In genomic region chr1:19811206-19811851, GRCh38 we compare ENCODE assay signal across 8 cellular contexts. TPM values are rescaled to one million over a fixed set of nuclear protein-coding genes. Genes with fewer than 3 reads are reported as not detected.
DNase-seq lines count a peak whose midpoint lies in the region; ATAC-seq and TF ChIP-seq lines count a peak whose summit lies in the region.

No MANE protein-coding gene starts in this region.

- DNase-seq in GM13976 (ENCODE audit: low spot score), result peak; percentile 78
- DNase-seq in OCI-LY7 (ENCODE audit: low spot score), result peak; percentile 42
- DNase-seq in activated T-helper 2 cell treated with anti-CD3 and anti-CD28 coated beads, Interferon-gamma antibody, Interleukin-2, Interleukin-4, amounts not matched to agents 10 μg/mL and 5 μg/mL and 100 μg/mL, durations not matched to agents 14 hours and 24 hours and 36 hours (ENCODE audit: low spot score), result peak; percentile 17
- peak; percentile 32 for DNase-seq in hepatocyte (ENCODE audit: low spot score)
- DNase-seq in stimulated activated CD4-positive, alpha-beta T cell treated with anti-CD3 and anti-CD28 coated beads, Interleukin-4, amount 100 ng/mL, for 4 hours, result peak; percentile 20 to 40
- no peak for DNase-seq in superior temporal gyrus (ENCODE audit: extremely low spot score)
- DNase-seq in retina, result no peak

- no peaks in the 10 kb centered on the region for H3K9me3 ChIP-seq in OCI-LY7 (ENCODE audit: low read length)
- no peaks in the 10 kb centered on the region for H3K9me3 ChIP-seq in hepatocyte (ENCODE audit: low read depth)

- H3K27ac ChIP-seq in OCI-LY7 (ENCODE audit: low read depth, low read length, poor library complexity, severe bottlenecking) (no peak overlapping the region), hepatocyte (no peak overlapping the region)

- no peaks in the 10 kb centered on the region for H3K9me2 ChIP-seq in OCI-LY7 (ENCODE audit: insufficient read depth, low read length)
- no peaks in the 10 kb centered on the region for H3K9me2 ChIP-seq in hepatocyte (replicated peaks; ENCODE audit: insufficient read depth)

- H3K4me3 ChIP-seq in OCI-LY7 (ENCODE audit: low read depth, low read length, poor library complexity, severe bottlenecking) (no peak overlapping the region), hepatocyte (no peak overlapping the region)

- H3K4me2 ChIP-seq in OCI-LY7 (ENCODE audit: low read length) (no peak overlapping the region), hepatocyte (no peak overlapping the region)

- ATAC-seq in HG03521 (IDR thresholded peaks at IDR 0.05; ENCODE audit: unreplicated experiment), result no peak

- intact Hi-C loops in OCI-LY7 (cut with micrococcal nuclease; ENCODE audit: unreplicated experiment), result no loop called here
- intact Hi-C loops in activated T-helper 2 cell treated with anti-CD3 and anti-CD28 coated beads, Interferon-gamma antibody, Interleukin-2, Interleukin-4, amounts not matched to agents 10 μg/mL and 5 μg/mL and 100 μg/mL, durations not matched to agents 14 hours and 24 hours and 36 hours (cut with micrococcal nuclease), result loop anchor here (1.0 to 10.0 kb wide), 3 partner anchors 49 to 147 kb away; partner anchors contain the start of gene HTR6

- H3K4me3 Mint-ChIP-seq in activated T-helper 2 cell treated with anti-CD3 and anti-CD28 coated beads, Interferon-gamma antibody, Interleukin-2, Interleukin-4, amounts not matched to agents 10 μg/mL and 5 μg/mL and 100 μg/mL, durations not matched to agents 14 hours and 24 hours and 36 hours (ENCODE audit: low read depth), result no peak overlapping the region

- H3K9me3 Mint-ChIP-seq in activated T-helper 2 cell treated with anti-CD3 and anti-CD28 coated beads, Interferon-gamma antibody, Interleukin-2, Interleukin-4, amounts not matched to agents 10 μg/mL and 5 μg/mL and 100 μg/mL, durations not matched to agents 14 hours and 24 hours and 36 hours, result no peaks in the 10 kb centered on the region

- H4K20me1 ChIP-seq in OCI-LY7 (ENCODE audit: insufficient read depth, low read length) (no peaks in the 10 kb centered on the region), hepatocyte (ENCODE audit: insufficient read depth, poor library complexity, severe bottlenecking) (no peaks in the 10 kb centered on the region)

- BruUV-seq in OCI-LY7 (replicated peaks; lab: Mats Ljungman, UMichigan), result no TSS peak

- no peaks in the 10 kb centered on the region for H3K36me3 ChIP-seq in OCI-LY7 (ENCODE audit: insufficient read depth, low read length)
- H3K36me3 ChIP-seq in hepatocyte (replicated peaks; ENCODE audit: insufficient read depth, low read depth), result no peaks in the 10 kb centered on the region

- TF ChIP-seq CTCF in GM13976 (IDR thresholded peaks at IDR 0.05; ENCODE audit: borderline replicate concordance, control extremely low read depth, extremely low read depth, insufficient read depth, missing control alignments) (peak; percentile 76), OCI-LY7 (conservative IDR thresholded peaks at IDR 0.05; ENCODE audit: low read length) (peak; percentile 74), hepatocyte (IDR thresholded peaks at IDR 0.05; ENCODE audit: poor library complexity) (peak; percentile 33)

- 71% methylated on average over 5 of the region's 5 CpGs for WGBS in hepatocyte (ENCODE audit: low lambda C conversion rate, missing lambda C conversion rate)

- H3K4me1 Mint-ChIP-seq in activated T-helper 2 cell treated with anti-CD3 and anti-CD28 coated beads, Interferon-gamma antibody, Interleukin-2, Interleukin-4, amounts not matched to agents 10 μg/mL and 5 μg/mL and 100 μg/mL, durations not matched to agents 14 hours and 24 hours and 36 hours (ENCODE audit: low read depth), result no peaks in the 10 kb centered on the region

- H2AFZ ChIP-seq in OCI-LY7 (ENCODE audit: low read length) (no peak overlapping the region), hepatocyte (no peak overlapping the region)

- CTCF ChIA-PET in OCI-LY7 (lab: Charles Lee; ENCODE audit: unreplicated experiment), result no interaction called here

- H3K79me2 ChIP-seq in OCI-LY7 (ENCODE audit: insufficient read depth, low read depth, low read length) (no peaks in the 10 kb centered on the region), hepatocyte (no peaks in the 10 kb centered on the region)

- no peaks in the 10 kb centered on the region for H3K36me3 Mint-ChIP-seq in activated T-helper 2 cell treated with anti-CD3 and anti-CD28 coated beads, Interferon-gamma antibody, Interleukin-2, Interleukin-4, amounts not matched to agents 10 μg/mL and 5 μg/mL and 100 μg/mL, durations not matched to agents 14 hours and 24 hours and 36 hours (ENCODE audit: low read depth)

- H3K4me1 ChIP-seq in OCI-LY7 (ENCODE audit: insufficient read depth, low read length, poor library complexity, severe bottlenecking) (peaks cover 18% of the 10 kb centered on the region), hepatocyte (ENCODE audit: insufficient read depth) (peaks cover 15% of the 10 kb centered on the region)

- in situ Hi-C loops in GM13976 (cut with MboI; ENCODE audit: low sequenced_read_pairs, unreplicated experiment), result no loop called here

- no peaks in the 10 kb centered on the region for H3K27me3 ChIP-seq in hepatocyte

- POLR2A ChIA-PET in OCI-LY7 (lab: Charles Lee), result no interaction called here

- H3K27me3 Mint-ChIP-seq in activated T-helper 2 cell treated with anti-CD3 and anti-CD28 coated beads, Interferon-gamma antibody, Interleukin-2, Interleukin-4, amounts not matched to agents 10 μg/mL and 5 μg/mL and 100 μg/mL, durations not matched to agents 14 hours and 24 hours and 36 hours (ENCODE audit: low read depth), result peaks cover 3% of the 10 kb centered on the region

- H3K27ac Mint-ChIP-seq in activated T-helper 2 cell treated with anti-CD3 and anti-CD28 coated beads, Interferon-gamma antibody, Interleukin-2, Interleukin-4, amounts not matched to agents 10 μg/mL and 5 μg/mL and 100 μg/mL, durations not matched to agents 14 hours and 24 hours and 36 hours, result no peak overlapping the region

RNA-seq across cellular contexts. Expression of gene RNF186, which starts 3.8 kb away (rescaled TPM):
- not detected in 2 replicates for total RNA-seq in OCI-LY7 (2014; rRNA removed; shearing (Covaris generic))
- total RNA-seq in OCI-LY7 (2022) (not detected in 2 replicates), hepatocyte (0.93 and 1.4 TPM in 2 replicates)
- total RNA-seq in activated T-helper 2 cell treated with anti-CD3 and anti-CD28 coated beads, Interferon-gamma antibody, Interleukin-2, Interleukin-4, amounts not matched to agents 10 μg/mL and 5 μg/mL and 100 μg/mL, durations not matched to agents 14 hours and 24 hours and 36 hours, result not detected in 2 replicates
- polyA plus RNA-seq in hepatocyte, result 1.4 and 2.0 TPM in 2 replicates

RNA-seq across cellular contexts. Expression of gene TMCO4, which starts 11.6 kb away (rescaled TPM):
- 0.31 and 1.2 TPM in 2 replicates for total RNA-seq in OCI-LY7 (2014; rRNA removed; shearing (Covaris generic))
- total RNA-seq in OCI-LY7 (2022), result 7.8 and 8.1 TPM in 2 replicates
- 12.9 and 16.1 TPM in 2 replicates for total RNA-seq in activated T-helper 2 cell treated with anti-CD3 and anti-CD28 coated beads, Interferon-gamma antibody, Interleukin-2, Interleukin-4, amounts not matched to agents 10 μg/mL and 5 μg/mL and 100 μg/mL, durations not matched to agents 14 hours and 24 hours and 36 hours
- 12.0 and 13.0 TPM in 2 replicates for total RNA-seq in hepatocyte
- 8.7 and 12.7 TPM in 2 replicates for polyA plus RNA-seq in hepatocyte

Comparison
In these comparisons a context has a peak if more than half of its experiments do, and no peak if none do; other contexts are left out.
1. DNase-seq: peak in GM13976 (single experiment), OCI-LY7 (single experiment), activated T-helper 2 cell treated with anti-CD3 and anti-CD28 coated beads, Interferon-gamma antibody, Interleukin-2, Interleukin-4, amounts not matched to agents 10 μg/mL and 5 μg/mL and 100 μg/mL, durations not matched to agents 14 hours and 24 hours and 36 hours (single experiment), hepatocyte (single experiment) and stimulated activated CD4-positive, alpha-beta T cell treated with anti-CD3 and anti-CD28 coated beads, Interleukin-4, amount 100 ng/mL, for 4 hours (2 of 2); none in superior temporal gyrus (single experiment) and retina (single experiment).
2. Peak in every context shown above with its lines, with median percentiles within 50 percentile points of each other: CTCF ChIP-seq.